17 cellular contexts compared by ENCODE assay signal in the genomic region with DNA sequence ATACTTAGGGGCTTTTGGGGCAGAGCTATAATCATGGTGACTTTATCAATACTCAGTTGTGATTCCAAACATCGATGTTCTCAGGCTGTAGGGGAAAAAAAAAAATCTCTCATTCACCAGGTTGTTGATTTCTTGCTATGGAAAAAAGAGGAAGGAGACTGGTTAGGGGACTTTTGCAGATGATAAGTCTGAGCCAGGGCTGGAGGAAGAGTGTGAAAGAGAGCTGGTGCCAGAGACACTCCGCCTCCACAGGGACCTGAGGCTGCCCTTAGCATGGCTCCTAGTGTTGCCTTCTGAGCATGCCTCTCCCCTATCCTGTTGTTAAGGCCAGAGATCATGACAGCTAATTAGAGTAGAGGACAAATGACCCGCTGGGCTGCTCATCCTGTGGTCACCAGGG. TPM values are rescaled to one million over a fixed set of nuclear protein-coding genes. Genes with fewer than 3 reads are reported as not detected.
A peak's percentile ranks its signal among the peaks of the same experiment; 100 is the strongest.
DNase-seq lines count a peak whose midpoint lies in the region; ATAC-seq and TF ChIP-seq lines count a peak whose summit lies in the region.
"Had no signal": no experiment of that assay in that cellular context is flagged by ENCODE, and none has a peak within 500 bp of the region (broad histone marks: within the 10 kb centered on the region; RNA-seq: fewer than 3 reads in every experiment).

No MANE protein-coding gene starts in this region.

- intact Hi-C loops in activated T-helper 1 cell treated with anti-CD3 and anti-CD28 coated beads, Interleukin-12 subunit alpha, Interleukin-12 subunit beta, Interleukin-2, Interleukin-4 antibody, amounts not matched to agents 30 ng/mL and 10 ng/mL and 1 ng/mL, durations not matched to agents 14 hours and 24 hours and 36 hours (cut with micrococcal nuclease), result no loop called here

- H3K4me1 Mint-ChIP-seq in activated T-helper 1 cell treated with anti-CD3 and anti-CD28 coated beads, Interleukin-12 subunit alpha, Interleukin-12 subunit beta, Interleukin-2, Interleukin-4 antibody, amounts not matched to agents 30 ng/mL and 10 ng/mL and 1 ng/mL, durations not matched to agents 14 hours and 24 hours and 36 hours (ENCODE audit: low read depth), result peaks cover 32% of the 10 kb centered on the region
- peaks cover 43 to 48% of the 10 kb centered on the region in 2 donors for H3K4me1 Mint-ChIP-seq in natural killer cell treated with Interleukin-12 subunit alpha and Interleukin-12 subunit beta and Interleukin-15 and Interleukin-18, amount 100 ng/mL, for 72 hours (ENCODE audit: low read depth in 2 of 2)

- peak overlapping the region; percentile 59 for H3K27ac Mint-ChIP-seq in activated T-helper 1 cell treated with anti-CD3 and anti-CD28 coated beads, Interleukin-12 subunit alpha, Interleukin-12 subunit beta, Interleukin-2, Interleukin-4 antibody, amounts not matched to agents 30 ng/mL and 10 ng/mL and 1 ng/mL, durations not matched to agents 14 hours and 24 hours and 36 hours
- H3K27ac Mint-ChIP-seq in natural killer cell treated with Interleukin-12 subunit alpha and Interleukin-12 subunit beta and Interleukin-15 and Interleukin-18, amount 100 ng/mL, for 72 hours, result peak overlapping the region; percentile 44 to 85
- H3K27ac Mint-ChIP-seq: activated CD4-positive, alpha-beta T cell treated with anti-CD3 and anti-CD28 coated beads for 36 hours; CD4-positive, CD25-positive, alpha-beta regulatory T cell had no signal

- H3K4me3 Mint-ChIP-seq in activated T-helper 1 cell treated with anti-CD3 and anti-CD28 coated beads, Interleukin-12 subunit alpha, Interleukin-12 subunit beta, Interleukin-2, Interleukin-4 antibody, amounts not matched to agents 30 ng/mL and 10 ng/mL and 1 ng/mL, durations not matched to agents 14 hours and 24 hours and 36 hours, result peak overlapping the region; percentile 54
- H3K4me3 Mint-ChIP-seq in natural killer cell treated with Interleukin-12 subunit alpha and Interleukin-12 subunit beta and Interleukin-15 and Interleukin-18, amount 100 ng/mL, for 72 hours, result peak overlapping the region; percentile 46
- H3K4me3 Mint-ChIP-seq: activated CD4-positive, alpha-beta T cell treated with anti-CD3 and anti-CD28 coated beads for 36 hours; activated T-cell treated with anti-CD3 and anti-CD28 coated beads, Interleukin-2, amount 50 U/mL, for 4 hours; CD4-positive, CD25-positive, alpha-beta regulatory T cell had no signal

- no peaks in the 10 kb centered on the region for H3K9me3 Mint-ChIP-seq in activated T-helper 1 cell treated with anti-CD3 and anti-CD28 coated beads, Interleukin-12 subunit alpha, Interleukin-12 subunit beta, Interleukin-2, Interleukin-4 antibody, amounts not matched to agents 30 ng/mL and 10 ng/mL and 1 ng/mL, durations not matched to agents 14 hours and 24 hours and 36 hours
- H3K9me3 Mint-ChIP-seq in natural killer cell treated with Interleukin-12 subunit alpha and Interleukin-12 subunit beta and Interleukin-15 and Interleukin-18, amount 100 ng/mL, for 72 hours, result no peaks in the 10 kb centered on the region
- H3K9me3 Mint-ChIP-seq: activated T-cell treated with anti-CD3 and anti-CD28 coated beads, Interleukin-2, amount 50 U/mL, for 4 hours; CD4-positive, CD25-positive, alpha-beta regulatory T cell had no signal

- H3K4me3 ChIP-seq in GM12865 (ENCODE audit: low read depth, low read length), result no peak overlapping the region

- H3K27me3 Mint-ChIP-seq in activated T-helper 1 cell treated with anti-CD3 and anti-CD28 coated beads, Interleukin-12 subunit alpha, Interleukin-12 subunit beta, Interleukin-2, Interleukin-4 antibody, amounts not matched to agents 30 ng/mL and 10 ng/mL and 1 ng/mL, durations not matched to agents 14 hours and 24 hours and 36 hours (ENCODE audit: insufficient read depth), result peaks cover 3% of the 10 kb centered on the region
- H3K27me3 Mint-ChIP-seq in natural killer cell treated with Interleukin-12 subunit alpha and Interleukin-12 subunit beta and Interleukin-15 and Interleukin-18, amount 100 ng/mL, for 72 hours, result no peaks in the 10 kb centered on the region
- H3K27me3 Mint-ChIP-seq: activated CD4-positive, alpha-beta T cell treated with anti-CD3 and anti-CD28 coated beads for 36 hours; CD4-positive, CD25-positive, alpha-beta regulatory T cell had no signal

- H3K36me3 Mint-ChIP-seq in activated T-helper 1 cell treated with anti-CD3 and anti-CD28 coated beads, Interleukin-12 subunit alpha, Interleukin-12 subunit beta, Interleukin-2, Interleukin-4 antibody, amounts not matched to agents 30 ng/mL and 10 ng/mL and 1 ng/mL, durations not matched to agents 14 hours and 24 hours and 36 hours (ENCODE audit: low read depth), result no peaks in the 10 kb centered on the region
- no peaks in the 10 kb centered on the region for H3K36me3 Mint-ChIP-seq in natural killer cell treated with Interleukin-12 subunit alpha and Interleukin-12 subunit beta and Interleukin-15 and Interleukin-18, amount 100 ng/mL, for 72 hours
- H3K36me3 Mint-ChIP-seq: CD4-positive, CD25-positive, alpha-beta regulatory T cell had no signal

- no peak for TF ChIP-seq CTCF in GM12865 (IDR thresholded peaks at IDR 0.05; ENCODE audit: insufficient read depth, low read depth, low read length, missing control alignments)

- in situ Hi-C loops in ACHN (cut with HindIII; ENCODE audit: low pct_ligation_motif_present, low pct_unique_long_range_greater_than_20kb, low sequenced_read_pairs), result loop anchor here (25.0 kb wide), 1 partner anchor 100 kb away; no protein-coding TSS in a partner anchor

- no peak for ATAC-seq in natural killer cell treated with Interleukin-12 subunit alpha and Interleukin-12 subunit beta and Interleukin-15 and Interleukin-18, amount 100 ng/mL, for 72 hours
- no peak for ATAC-seq in GM19397 (IDR thresholded peaks at IDR 0.05; ENCODE audit: unreplicated experiment)
- ATAC-seq: activated T-cell treated with anti-CD3 and anti-CD28 coated beads, Interleukin-2, amount 50 U/mL, for 4 hours had no signal

- peak; percentile 15 for DNase-seq in GM12865 (ENCODE audit: low read depth)
- DNase-seq in NCI-H146 treated with DMSO at 0.1 percent for 48 hours (lab: John Stamatoyannopoulos, UW; ENCODE audit: unreplicated experiment), result peak; percentile 10
- DNase-seq in activated T-helper 1 cell treated with anti-CD3 and anti-CD28 coated beads, Interleukin-12 subunit alpha, Interleukin-12 subunit beta, Interleukin-2, Interleukin-4 antibody, amounts not matched to agents 30 ng/mL and 10 ng/mL and 1 ng/mL, durations not matched to agents 14 hours and 24 hours and 36 hours (ENCODE audit: low spot score), result no peak
- no peak for DNase-seq in natural killer cell treated with Interleukin-12 subunit alpha and Interleukin-12 subunit beta and Interleukin-15 and Interleukin-18, amount 100 ng/mL, for 72 hours (ENCODE audit: low spot score)
- DNase-seq in NCI-H1930 (lab: John Stamatoyannopoulos, UW), result no peak
- DNase-seq in SK-N-DZ (ENCODE audit: low spot score), result no peak
- no peak for DNase-seq in ACHN
- DNase-seq: activated CD4-positive, alpha-beta T cell treated with anti-CD3 and anti-CD28 coated beads for 36 hours; activated T-cell treated with anti-CD3 and anti-CD28 coated beads, Interleukin-2, amount 50 U/mL, for 4 hours; CD4-positive, CD25-positive, alpha-beta regulatory T cell; central memory CD4-positive, alpha-beta T cell; EL; foreskin melanocyte; midbrain; NCI-H2081 had no signal

RNA-seq across cellular contexts. Expression of a gene that starts 16.9 kb away (rescaled TPM):
- total RNA-seq in activated T-helper 1 cell treated with anti-CD3 and anti-CD28 coated beads, Interleukin-12 subunit alpha, Interleukin-12 subunit beta, Interleukin-2, Interleukin-4 antibody, amounts not matched to agents 30 ng/mL and 10 ng/mL and 1 ng/mL, durations not matched to agents 14 hours and 24 hours and 36 hours, result 0.21 and 0.27 TPM in 2 replicates
- 1 to 10 TPM in 1 of 2 donors, under 1 TPM in 1; 0.84 to 1.9 TPM for total RNA-seq in natural killer cell treated with Interleukin-12 subunit alpha and Interleukin-12 subunit beta and Interleukin-15 and Interleukin-18, amount 100 ng/mL, for 72 hours
- polyA plus RNA-seq in SK-N-DZ (2014; cell fraction: cytosol; rRNA removed), result 0.13 TPM in 1 of 2 replicates, not detected in the other
- polyA plus RNA-seq in SK-N-DZ (2014; cell fraction: nucleus; rRNA removed), result 0.22 and 0.24 TPM in 2 replicates
- total RNA-seq: H1 had no signal
- polyA plus RNA-seq: CD4-positive, CD25-positive, alpha-beta regulatory T cell had no signal

RNA-seq across cellular contexts. Expression of a gene that starts 42.9 kb away (rescaled TPM):
- 117 and 123 TPM in 2 replicates for total RNA-seq in activated T-helper 1 cell treated with anti-CD3 and anti-CD28 coated beads, Interleukin-12 subunit alpha, Interleukin-12 subunit beta, Interleukin-2, Interleukin-4 antibody, amounts not matched to agents 30 ng/mL and 10 ng/mL and 1 ng/mL, durations not matched to agents 14 hours and 24 hours and 36 hours
- total RNA-seq in natural killer cell treated with Interleukin-12 subunit alpha and Interleukin-12 subunit beta and Interleukin-15 and Interleukin-18, amount 100 ng/mL, for 72 hours, result 100 to 1,000 TPM; 105 to 111 TPM
- polyA plus RNA-seq in SK-N-DZ (2014; cell fraction: cytosol; rRNA removed), result 69.4 and 76.9 TPM in 2 replicates
- polyA plus RNA-seq in SK-N-DZ (2014; cell fraction: nucleus; rRNA removed), result 37.3 and 37.7 TPM in 2 replicates

RNA-seq across cellular contexts. Expression of a gene that starts 43.8 kb away (rescaled TPM):
- 155 and 158 TPM in 2 replicates for total RNA-seq in activated T-helper 1 cell treated with anti-CD3 and anti-CD28 coated beads, Interleukin-12 subunit alpha, Interleukin-12 subunit beta, Interleukin-2, Interleukin-4 antibody, amounts not matched to agents 30 ng/mL and 10 ng/mL and 1 ng/mL, durations not matched to agents 14 hours and 24 hours and 36 hours
- 100 to 1,000 TPM; 104 to 117 TPM for total RNA-seq in natural killer cell treated with Interleukin-12 subunit alpha and Interleukin-12 subunit beta and Interleukin-15 and Interleukin-18, amount 100 ng/mL, for 72 hours
- 357 and 397 TPM in 2 replicates for polyA plus RNA-seq in SK-N-DZ (2014; cell fraction: cytosol; rRNA removed)
- polyA plus RNA-seq in SK-N-DZ (2014; cell fraction: nucleus; rRNA removed), result 183 and 255 TPM in 2 replicates

Comparison
In these comparisons a context has a peak if more than half of its experiments do, and no peak if none do; other contexts are left out.
1. DNase-seq: peak in GM12865 (single experiment) and NCI-H146 treated with DMSO at 0.1 percent for 48 hours (single experiment); none in activated T-helper 1 cell treated with anti-CD3 and anti-CD28 coated beads, Interleukin-12 subunit alpha, Interleukin-12 subunit beta, Interleukin-2, Interleukin-4 antibody, amounts not matched to agents 30 ng/mL and 10 ng/mL and 1 ng/mL, durations not matched to agents 14 hours and 24 hours and 36 hours (single experiment), natural killer cell treated with Interleukin-12 subunit alpha and Interleukin-12 subunit beta and Interleukin-15 and Interleukin-18, amount 100 ng/mL, for 72 hours (single experiment), NCI-H1930 (0 of 2), SK-N-DZ (single experiment) and ACHN (single experiment).